15 cellular contexts compared by ENCODE assay signal in genomic region chr2:85012855-85013254, GRCh38. TPM values are rescaled to one million over a fixed set of nuclear protein-coding genes. Genes with fewer than 3 reads are reported as not detected.
DNase-seq lines count a peak whose midpoint lies in the region; ATAC-seq and TF ChIP-seq lines count a peak whose summit lies in the region.
"Had no signal": no experiment of that assay in that cellular context is flagged by ENCODE, and none has a peak within 500 bp of the region (broad histone marks: within the 10 kb centered on the region; RNA-seq: fewer than 3 reads in every experiment).

No MANE protein-coding gene starts in this region.

- in situ Hi-C loops in GM23248 (cut with MboI) = no loop called here

- no peaks in the 10 kb centered on the region for H3K9me2 ChIP-seq in GM23248 (ENCODE audit: insufficient read depth)

- H4K20me1 ChIP-seq in GM23248 (ENCODE audit: insufficient read depth) = peaks cover 19% of the 10 kb centered on the region

- H3F3A ChIP-seq in GM23248 (ENCODE audit: insufficient read depth) = peaks cover 31% of the 10 kb centered on the region

- peak overlapping the region; percentile 61 for H3K27ac Mint-ChIP-seq in activated CD4-positive, alpha-beta memory T cell treated with anti-CD3 and anti-CD28 coated beads for 36 hours
- no peak overlapping the region for H3K27ac Mint-ChIP-seq in activated CD4-positive, alpha-beta memory T cell treated with anti-CD3 and anti-CD28 coated beads, Interleukin-2, amount 10 ng/mL, durations not matched to agents 7 days and 5 days
- H3K27ac Mint-ChIP-seq in activated T-helper 17 cell treated with anti-CD3 and anti-CD28 coated beads, Interleukin-2, amount 50 U/mL, for 72 hours = peak overlapping the region; percentile 92
- H3K27ac Mint-ChIP-seq in natural killer cell treated with Interleukin-12 subunit alpha and Interleukin-12 subunit beta and Interleukin-15 and Interleukin-18, amount 100 ng/mL, for 72 hours = peak overlapping the region; percentile 6 to 31
- no peak overlapping the region for H3K27ac Mint-ChIP-seq in nephron progenitor cell

- H3K4me3 ChIP-seq in GM23248 = no peak overlapping the region
- H3K4me3 ChIP-seq: tibial nerve had no signal

- peaks cover 7% of the 10 kb centered on the region for H3K9me3 Mint-ChIP-seq in activated CD4-positive, alpha-beta memory T cell treated with anti-CD3 and anti-CD28 coated beads for 36 hours
- peaks cover 3% of the 10 kb centered on the region for H3K9me3 Mint-ChIP-seq in activated CD4-positive, alpha-beta memory T cell treated with anti-CD3 and anti-CD28 coated beads, Interleukin-2, amount 10 ng/mL, durations not matched to agents 7 days and 5 days
- H3K9me3 Mint-ChIP-seq in activated T-helper 17 cell treated with anti-CD3 and anti-CD28 coated beads, Interleukin-2, amount 50 U/mL, for 72 hours = peaks cover 4% of the 10 kb centered on the region
- no peaks in the 10 kb centered on the region for H3K9me3 Mint-ChIP-seq in natural killer cell treated with Interleukin-12 subunit alpha and Interleukin-12 subunit beta and Interleukin-15 and Interleukin-18, amount 100 ng/mL, for 72 hours
- peaks cover 13% of the 10 kb centered on the region for H3K9me3 Mint-ChIP-seq in nephron progenitor cell

- 59 to 70% methylated on average over 1 of the region's 1 CpG for WGBS in GM23248 (ENCODE audit: low coverage in 1 of 2, low lambda C conversion rate in 2 of 2, missing lambda C conversion rate in 2 of 2), 2 experiments

- H3K9me3 ChIP-seq in GM23248 (ENCODE audit: low read depth) = no peaks in the 10 kb centered on the region
- H3K9me3 ChIP-seq: tibial nerve had no signal

- no peak for DNase-seq in activated CD4-positive, alpha-beta memory T cell treated with anti-CD3 and anti-CD28 coated beads for 36 hours
- DNase-seq in activated CD4-positive, alpha-beta memory T cell treated with anti-CD3 and anti-CD28 coated beads, Interleukin-2, amount 10 ng/mL, durations not matched to agents 7 days and 5 days = no peak
- DNase-seq in GM23248 = peak; percentile 37
- DNase-seq in natural killer cell treated with Interleukin-12 subunit alpha and Interleukin-12 subunit beta and Interleukin-15 and Interleukin-18, amount 100 ng/mL, for 72 hours (ENCODE audit: low spot score) = no peak
- DNase-seq in SKM-1 (lab: John Stamatoyannopoulos, UW; ENCODE audit: unreplicated experiment) = no peak
- DNase-seq in nephron progenitor cell = no peak
- DNase-seq: activated gamma-delta T cell; effector CD8-positive, alpha-beta T cell; hippocampal formation; NCI-H2227 treated with DMSO at 0.1 percent for 48 hours; SIG-M5 had no signal

- CTCF ChIA-PET in activated CD4-positive, alpha-beta memory T cell treated with anti-CD3 and anti-CD28 coated beads for 36 hours (lab: Charles Lee) = interaction anchor here (1.7 kb wide), 1 partner anchor 87 kb away, joined by 5 read pairs; no protein-coding TSS in a partner anchor
- CTCF ChIA-PET in activated CD4-positive, alpha-beta memory T cell treated with anti-CD3 and anti-CD28 coated beads, Interleukin-2, amount 10 ng/mL, durations not matched to agents 7 days and 5 days (lab: Charles Lee) = interaction anchor here (1.5 kb wide), 1 partner anchor 87 kb away, joined by 6 read pairs; no protein-coding TSS in a partner anchor

- H3K27me3 Mint-ChIP-seq in activated CD4-positive, alpha-beta memory T cell treated with anti-CD3 and anti-CD28 coated beads for 36 hours = no peaks in the 10 kb centered on the region
- no peaks in the 10 kb centered on the region for H3K27me3 Mint-ChIP-seq in activated CD4-positive, alpha-beta memory T cell treated with anti-CD3 and anti-CD28 coated beads, Interleukin-2, amount 10 ng/mL, durations not matched to agents 7 days and 5 days
- no peaks in the 10 kb centered on the region for H3K27me3 Mint-ChIP-seq in activated T-helper 17 cell treated with anti-CD3 and anti-CD28 coated beads, Interleukin-2, amount 50 U/mL, for 72 hours
- no peaks in the 10 kb centered on the region for H3K27me3 Mint-ChIP-seq in natural killer cell treated with Interleukin-12 subunit alpha and Interleukin-12 subunit beta and Interleukin-15 and Interleukin-18, amount 100 ng/mL, for 72 hours
- H3K27me3 Mint-ChIP-seq in nephron progenitor cell (ENCODE audit: low read depth, poor library complexity) = peaks cover 2% of the 10 kb centered on the region

- peak; percentile 40 for ATAC-seq in activated T-helper 17 cell treated with anti-CD3 and anti-CD28 coated beads, Interleukin-2, amount 50 U/mL, for 72 hours (replicated peaks)
- no peak for ATAC-seq in natural killer cell treated with Interleukin-12 subunit alpha and Interleukin-12 subunit beta and Interleukin-15 and Interleukin-18, amount 100 ng/mL, for 72 hours
- no peak for ATAC-seq in GM21515 (IDR thresholded peaks at IDR 0.05; ENCODE audit: unreplicated experiment)

- peaks cover 62% of the 10 kb centered on the region for H3K4me1 ChIP-seq in GM23248 (ENCODE audit: insufficient read depth)
- H3K4me1 ChIP-seq: parathyroid adenoma had no signal

- H3K9ac ChIP-seq in GM23248 = no peak overlapping the region
- H3K9ac ChIP-seq: parathyroid adenoma had no signal

- no peaks in the 10 kb centered on the region for H3K27me3 ChIP-seq in GM23248 (replicated peaks; ENCODE audit: insufficient read depth)
- H3K27me3 ChIP-seq: tibial nerve had no signal

- H3K4me2 ChIP-seq in GM23248 (ENCODE audit: unreplicated experiment) = no peak overlapping the region

- H3K36me3 Mint-ChIP-seq in activated CD4-positive, alpha-beta memory T cell treated with anti-CD3 and anti-CD28 coated beads for 36 hours = peaks cover 19% of the 10 kb centered on the region
- peaks cover 29% of the 10 kb centered on the region for H3K36me3 Mint-ChIP-seq in activated CD4-positive, alpha-beta memory T cell treated with anti-CD3 and anti-CD28 coated beads, Interleukin-2, amount 10 ng/mL, durations not matched to agents 7 days and 5 days (ENCODE audit: low read depth)
- H3K36me3 Mint-ChIP-seq in activated T-helper 17 cell treated with anti-CD3 and anti-CD28 coated beads, Interleukin-2, amount 50 U/mL, for 72 hours (ENCODE audit: low read depth) = peaks cover 60% of the 10 kb centered on the region
- peaks cover 10% of the 10 kb centered on the region for H3K36me3 Mint-ChIP-seq in natural killer cell treated with Interleukin-12 subunit alpha and Interleukin-12 subunit beta and Interleukin-15 and Interleukin-18, amount 100 ng/mL, for 72 hours
- H3K36me3 Mint-ChIP-seq in nephron progenitor cell (ENCODE audit: low read depth) = peaks cover 34% of the 10 kb centered on the region

- peaks cover 84% of the 10 kb centered on the region for H3K4me1 Mint-ChIP-seq in activated CD4-positive, alpha-beta memory T cell treated with anti-CD3 and anti-CD28 coated beads for 36 hours (ENCODE audit: low read depth)
- H3K4me1 Mint-ChIP-seq in activated CD4-positive, alpha-beta memory T cell treated with anti-CD3 and anti-CD28 coated beads, Interleukin-2, amount 10 ng/mL, durations not matched to agents 7 days and 5 days = peaks cover 63% of the 10 kb centered on the region
- peaks cover 54% of the 10 kb centered on the region for H3K4me1 Mint-ChIP-seq in activated T-helper 17 cell treated with anti-CD3 and anti-CD28 coated beads, Interleukin-2, amount 50 U/mL, for 72 hours
- H3K4me1 Mint-ChIP-seq in natural killer cell treated with Interleukin-12 subunit alpha and Interleukin-12 subunit beta and Interleukin-15 and Interleukin-18, amount 100 ng/mL, for 72 hours (ENCODE audit: low read depth in 2 of 2) = peaks cover 57 to 74% of the 10 kb centered on the region in 2 donors
- H3K4me1 Mint-ChIP-seq in nephron progenitor cell = peaks cover 48% of the 10 kb centered on the region

- H3K27ac ChIP-seq in GM23248 = no peak overlapping the region
- H3K27ac ChIP-seq: parathyroid adenoma, tibial nerve had no signal

- H3K4me3 Mint-ChIP-seq in activated CD4-positive, alpha-beta memory T cell treated with anti-CD3 and anti-CD28 coated beads for 36 hours = no peak overlapping the region
- no peak overlapping the region for H3K4me3 Mint-ChIP-seq in activated CD4-positive, alpha-beta memory T cell treated with anti-CD3 and anti-CD28 coated beads, Interleukin-2, amount 10 ng/mL, durations not matched to agents 7 days and 5 days
- H3K4me3 Mint-ChIP-seq in activated T-helper 17 cell treated with anti-CD3 and anti-CD28 coated beads, Interleukin-2, amount 50 U/mL, for 72 hours = peak overlapping the region; percentile 32
- H3K4me3 Mint-ChIP-seq in natural killer cell treated with Interleukin-12 subunit alpha and Interleukin-12 subunit beta and Interleukin-15 and Interleukin-18, amount 100 ng/mL, for 72 hours = no peak overlapping the region
- H3K4me3 Mint-ChIP-seq in nephron progenitor cell = no peak overlapping the region

- intact Hi-C loops in activated CD4-positive, alpha-beta memory T cell treated with anti-CD3 and anti-CD28 coated beads for 36 hours (cut with micrococcal nuclease) = no loop called here

- TF ChIP-seq CTCF in nephron progenitor cell (IDR thresholded peaks at IDR 0.05) = no peak

- no peak overlapping the region for H2AFZ ChIP-seq in GM23248
- H2AFZ ChIP-seq: parathyroid adenoma had no signal

- peaks cover 4% of the 10 kb centered on the region; the same call in 1 of the 2 replicates for H3K36me3 ChIP-seq in GM23248 (ENCODE audit: low read depth)

- peaks cover 99% of the 10 kb centered on the region for H3K79me2 ChIP-seq in GM23248 (ENCODE audit: insufficient read depth)

- POLR2A ChIA-PET in activated CD4-positive, alpha-beta memory T cell treated with anti-CD3 and anti-CD28 coated beads for 36 hours (lab: Charles Lee) = no interaction called here
- POLR2A ChIA-PET in activated CD4-positive, alpha-beta memory T cell treated with anti-CD3 and anti-CD28 coated beads, Interleukin-2, amount 10 ng/mL, durations not matched to agents 7 days and 5 days (lab: Charles Lee) = interaction anchor here (0.9 kb wide), 1 partner anchor 73 kb away, joined by 3 read pairs; no protein-coding TSS in a partner anchor

RNA-seq across cellular contexts. Expression of gene KCMF1, which starts 41.9 kb away (rescaled TPM):
- 10 to 100 TPM; 90.5 to 94.1 TPM for total RNA-seq in activated CD4-positive, alpha-beta memory T cell treated with anti-CD3 and anti-CD28 coated beads for 36 hours
- 10 to 100 TPM; 87.0 to 92.9 TPM for total RNA-seq in activated CD4-positive, alpha-beta memory T cell treated with anti-CD3 and anti-CD28 coated beads, Interleukin-2, amount 10 ng/mL, durations not matched to agents 7 days and 5 days
- total RNA-seq in GM23248 (2014; rRNA removed; shearing (Covaris generic)) = 87.2 and 131 TPM in 2 replicates
- polyA plus RNA-seq in GM23248 (2016; fragmentation: Nextera tagmentation; extraction: Ambion mirVana) = 52.5 and 54.3 TPM in 2 replicates
- 100 to 1,000 TPM in 1 of 2 donors, 10 to 100 TPM in 1; 77.3 to 108 TPM for total RNA-seq in activated T-helper 17 cell treated with anti-CD3 and anti-CD28 coated beads, Interleukin-2, amount 50 U/mL, for 72 hours
- 100 to 1,000 TPM in 1 of 2 donors, 10 to 100 TPM in 1; 96.1 to 117 TPM for total RNA-seq in natural killer cell treated with Interleukin-12 subunit alpha and Interleukin-12 subunit beta and Interleukin-15 and Interleukin-18, amount 100 ng/mL, for 72 hours

Comparison
In these comparisons a context has a peak if more than half of its experiments do, and no peak if none do; other contexts are left out.
1. H3K27ac Mint-ChIP-seq: peak in activated CD4-positive, alpha-beta memory T cell treated with anti-CD3 and anti-CD28 coated beads for 36 hours (single experiment), activated T-helper 17 cell treated with anti-CD3 and anti-CD28 coated beads, Interleukin-2, amount 50 U/mL, for 72 hours (single experiment) and natural killer cell treated with Interleukin-12 subunit alpha and Interleukin-12 subunit beta and Interleukin-15 and Interleukin-18, amount 100 ng/mL, for 72 hours (2 of 2); none in activated CD4-positive, alpha-beta memory T cell treated with anti-CD3 and anti-CD28 coated beads, Interleukin-2, amount 10 ng/mL, durations not matched to agents 7 days and 5 days (single experiment) and nephron progenitor cell (single experiment).